ENCODE assay signal across 1 cellular context in the genomic region with DNA sequence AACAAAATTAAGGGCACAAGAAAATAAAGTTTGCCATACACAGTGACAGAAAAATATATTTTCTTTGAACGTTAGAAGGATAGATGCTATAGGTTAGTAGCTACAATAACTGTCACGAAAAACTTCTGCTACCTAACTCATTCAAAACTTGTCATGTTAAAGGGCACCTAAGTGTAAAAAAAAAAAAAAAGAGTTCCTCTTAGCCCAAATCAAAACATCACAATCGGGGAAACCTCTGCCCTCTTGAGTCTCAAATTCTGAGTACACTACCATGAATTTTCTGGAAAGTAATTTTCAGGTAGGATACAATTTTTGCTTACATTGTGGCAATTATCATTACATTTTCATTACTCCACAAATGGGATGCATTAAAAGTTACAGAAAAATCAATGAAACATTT.
TF ChIP-seq lines count a peak whose summit lies in the region.

No MANE protein-coding gene starts in this region.

TF ChIP-seq in HEK293, 187 proteins besides CTCF, POLR2A, EP300 and RAD21 (continued from another document):
- TF ChIP-seq, protein P1, sequence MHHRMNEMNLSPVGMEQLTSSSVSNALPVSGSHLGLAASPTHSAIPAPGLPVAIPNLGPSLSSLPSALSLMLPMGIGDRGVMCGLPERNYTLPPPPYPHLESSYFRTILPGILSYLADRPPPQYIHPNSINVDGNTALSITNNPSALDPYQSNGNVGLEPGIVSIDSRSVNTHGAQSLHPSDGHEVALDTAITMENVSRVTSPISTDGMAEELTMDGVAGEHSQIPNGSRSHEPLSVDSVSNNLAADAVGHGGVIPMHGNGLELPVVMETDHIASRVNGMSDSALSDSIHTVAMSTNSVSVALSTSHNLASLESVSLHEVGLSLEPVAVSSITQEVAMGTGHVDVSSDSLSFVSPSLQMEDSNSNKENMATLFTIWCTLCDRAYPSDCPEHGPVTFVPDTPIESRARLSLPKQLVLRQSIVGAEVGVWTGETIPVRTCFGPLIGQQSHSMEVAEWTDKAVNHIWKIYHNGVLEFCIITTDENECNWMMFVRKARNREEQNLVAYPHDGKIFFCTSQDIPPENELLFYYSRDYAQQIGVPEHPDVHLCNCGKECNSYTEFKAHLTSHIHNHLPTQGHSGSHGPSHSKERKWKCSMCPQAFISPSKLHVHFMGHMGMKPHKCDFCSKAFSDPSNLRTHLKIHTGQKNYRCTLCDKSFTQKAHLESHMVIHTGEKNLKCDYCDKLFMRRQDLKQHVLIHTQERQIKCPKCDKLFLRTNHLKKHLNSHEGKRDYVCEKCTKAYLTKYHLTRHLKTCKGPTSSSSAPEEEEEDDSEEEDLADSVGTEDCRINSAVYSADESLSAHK (tag by site-specific recombination; IDR thresholded peaks at IDR 0.05) = no peak
- TF ChIP-seq, protein P2, sequence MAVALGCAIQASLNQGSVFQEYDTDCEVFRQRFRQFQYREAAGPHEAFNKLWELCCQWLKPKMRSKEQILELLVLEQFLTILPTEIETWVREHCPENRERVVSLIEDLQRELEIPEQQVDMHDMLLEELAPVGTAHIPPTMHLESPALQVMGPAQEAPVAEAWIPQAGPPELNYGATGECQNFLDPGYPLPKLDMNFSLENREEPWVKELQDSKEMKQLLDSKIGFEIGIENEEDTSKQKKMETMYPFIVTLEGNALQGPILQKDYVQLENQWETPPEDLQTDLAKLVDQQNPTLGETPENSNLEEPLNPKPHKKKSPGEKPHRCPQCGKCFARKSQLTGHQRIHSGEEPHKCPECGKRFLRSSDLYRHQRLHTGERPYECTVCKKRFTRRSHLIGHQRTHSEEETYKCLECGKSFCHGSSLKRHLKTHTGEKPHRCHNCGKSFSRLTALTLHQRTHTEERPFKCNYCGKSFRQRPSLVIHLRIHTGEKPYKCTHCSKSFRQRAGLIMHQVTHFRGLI (tag by site-specific recombination; IDR thresholded peaks at IDR 0.05) = no peak
- no peak for TF ChIP-seq ZNF157 (tag by site-specific recombination; IDR thresholded peaks at IDR 0.05)
- TF ChIP-seq ZNF707 (tag by site-specific recombination; IDR thresholded peaks at IDR 0.05) = no peak
- TF ChIP-seq GLI2 (tag by site-specific recombination; IDR thresholded peaks at IDR 0.05; ENCODE audit: borderline replicate concordance, low read depth) = no peak
- TF ChIP-seq, protein P3, sequence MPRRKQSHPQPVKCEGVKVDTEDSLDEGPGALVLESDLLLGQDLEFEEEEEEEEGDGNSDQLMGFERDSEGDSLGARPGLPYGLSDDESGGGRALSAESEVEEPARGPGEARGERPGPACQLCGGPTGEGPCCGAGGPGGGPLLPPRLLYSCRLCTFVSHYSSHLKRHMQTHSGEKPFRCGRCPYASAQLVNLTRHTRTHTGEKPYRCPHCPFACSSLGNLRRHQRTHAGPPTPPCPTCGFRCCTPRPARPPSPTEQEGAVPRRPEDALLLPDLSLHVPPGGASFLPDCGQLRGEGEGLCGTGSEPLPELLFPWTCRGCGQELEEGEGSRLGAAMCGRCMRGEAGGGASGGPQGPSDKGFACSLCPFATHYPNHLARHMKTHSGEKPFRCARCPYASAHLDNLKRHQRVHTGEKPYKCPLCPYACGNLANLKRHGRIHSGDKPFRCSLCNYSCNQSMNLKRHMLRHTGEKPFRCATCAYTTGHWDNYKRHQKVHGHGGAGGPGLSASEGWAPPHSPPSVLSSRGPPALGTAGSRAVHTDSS (tag by site-specific recombination; IDR thresholded peaks at IDR 0.05) = no peak
- no peak for TF ChIP-seq ZNF585B (tag by site-specific recombination; IDR thresholded peaks at IDR 0.05)
- TF ChIP-seq KLF7 (tag by site-specific recombination; IDR thresholded peaks at IDR 0.05; ENCODE audit: borderline replicate concordance) = no peak
- no peak for TF ChIP-seq ZNF596 (tag by site-specific recombination; IDR thresholded peaks at IDR 0.05)
- TF ChIP-seq, protein P4, sequence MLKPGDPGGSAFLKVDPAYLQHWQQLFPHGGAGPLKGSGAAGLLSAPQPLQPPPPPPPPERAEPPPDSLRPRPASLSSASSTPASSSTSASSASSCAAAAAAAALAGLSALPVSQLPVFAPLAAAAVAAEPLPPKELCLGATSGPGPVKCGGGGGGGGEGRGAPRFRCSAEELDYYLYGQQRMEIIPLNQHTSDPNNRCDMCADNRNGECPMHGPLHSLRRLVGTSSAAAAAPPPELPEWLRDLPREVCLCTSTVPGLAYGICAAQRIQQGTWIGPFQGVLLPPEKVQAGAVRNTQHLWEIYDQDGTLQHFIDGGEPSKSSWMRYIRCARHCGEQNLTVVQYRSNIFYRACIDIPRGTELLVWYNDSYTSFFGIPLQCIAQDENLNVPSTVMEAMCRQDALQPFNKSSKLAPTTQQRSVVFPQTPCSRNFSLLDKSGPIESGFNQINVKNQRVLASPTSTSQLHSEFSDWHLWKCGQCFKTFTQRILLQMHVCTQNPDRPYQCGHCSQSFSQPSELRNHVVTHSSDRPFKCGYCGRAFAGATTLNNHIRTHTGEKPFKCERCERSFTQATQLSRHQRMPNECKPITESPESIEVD (tag by site-specific recombination; IDR thresholded peaks at IDR 0.05) = peak; percentile 82
- 0 out of 2 replicates have a peak, but pooled peaks have one; percentile 8 for TF ChIP-seq FEZF1 (tag by site-specific recombination; IDR thresholded peaks at IDR 0.05)
- TF ChIP-seq ZNF184 (tag by site-specific recombination; IDR thresholded peaks at IDR 0.05) = no peak
- no peak for TF ChIP-seq OSR2 (tag by site-specific recombination; IDR thresholded peaks at IDR 0.05)
- TF ChIP-seq ZNF558 (tag by site-specific recombination; IDR thresholded peaks at IDR 0.05) = no peak
- TF ChIP-seq ZNF311 (tag by site-specific recombination; IDR thresholded peaks at IDR 0.05; ENCODE audit: borderline replicate concordance) = no peak
- TF ChIP-seq ZIC2 (tag by site-specific recombination; IDR thresholded peaks at IDR 0.05) = no peak
- TF ChIP-seq ZNF623 (tag by site-specific recombination; IDR thresholded peaks at IDR 0.05) = no peak
